ENCODE assay signal across 1 cellular context in the genomic region with DNA sequence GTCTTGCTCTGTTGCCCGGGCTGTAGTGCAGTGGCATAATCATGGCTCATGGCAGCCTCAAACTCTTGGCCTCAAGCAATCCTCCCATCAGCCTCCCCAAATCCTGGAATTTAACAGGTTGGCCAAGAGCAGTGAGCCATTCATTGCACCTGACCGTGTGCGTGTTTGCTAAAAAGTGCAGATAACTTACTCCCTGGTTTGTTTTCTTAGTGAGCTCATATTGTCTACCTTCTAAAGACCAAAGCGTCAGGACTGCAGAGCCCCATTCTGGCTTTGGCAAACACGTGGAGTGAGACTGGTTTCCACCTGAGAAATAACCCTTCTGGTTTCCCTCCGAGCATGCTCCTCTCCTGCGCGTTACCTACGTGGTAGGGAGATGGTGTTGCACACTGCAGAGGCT.
TF ChIP-seq lines count a peak whose summit lies in the region.

No MANE protein-coding gene starts in this region.

TF ChIP-seq in HepG2, 621 proteins besides CTCF, POLR2A, EP300 and RAD21 (continued from another document and continues in another):
- TF ChIP-seq MLXIP (CRISPR knock-in tag; IDR thresholded peaks at IDR 0.05; ENCODE audit: borderline replicate concordance): no peak
- TF ChIP-seq GATAD2A (CRISPR knock-in tag; IDR thresholded peaks at IDR 0.05): peak; percentile 55
- TF ChIP-seq ZNF773 (CRISPR knock-in tag; IDR thresholded peaks at IDR 0.05; ENCODE audit: borderline replicate concordance): no peak
- no peak for TF ChIP-seq ZNF569 (CRISPR knock-in tag; IDR thresholded peaks at IDR 0.05; ENCODE audit: borderline replicate concordance)
- TF ChIP-seq HCFC1 (IDR thresholded peaks at IDR 0.05; ENCODE audit: low read depth, low read length): no peak
- TF ChIP-seq HMGA1 (CRISPR knock-in tag; conservative IDR thresholded peaks at IDR 0.05): no peak
- TF ChIP-seq PTBP1 (IDR thresholded peaks at IDR 0.05; ENCODE audit: low read depth, low read length, poor library complexity, severe bottlenecking): no peak
- no peak for TF ChIP-seq KDM2A (CRISPR knock-in tag; IDR thresholded peaks at IDR 0.05; ENCODE audit: borderline replicate concordance, low read depth)
- TF ChIP-seq, protein P1, sequence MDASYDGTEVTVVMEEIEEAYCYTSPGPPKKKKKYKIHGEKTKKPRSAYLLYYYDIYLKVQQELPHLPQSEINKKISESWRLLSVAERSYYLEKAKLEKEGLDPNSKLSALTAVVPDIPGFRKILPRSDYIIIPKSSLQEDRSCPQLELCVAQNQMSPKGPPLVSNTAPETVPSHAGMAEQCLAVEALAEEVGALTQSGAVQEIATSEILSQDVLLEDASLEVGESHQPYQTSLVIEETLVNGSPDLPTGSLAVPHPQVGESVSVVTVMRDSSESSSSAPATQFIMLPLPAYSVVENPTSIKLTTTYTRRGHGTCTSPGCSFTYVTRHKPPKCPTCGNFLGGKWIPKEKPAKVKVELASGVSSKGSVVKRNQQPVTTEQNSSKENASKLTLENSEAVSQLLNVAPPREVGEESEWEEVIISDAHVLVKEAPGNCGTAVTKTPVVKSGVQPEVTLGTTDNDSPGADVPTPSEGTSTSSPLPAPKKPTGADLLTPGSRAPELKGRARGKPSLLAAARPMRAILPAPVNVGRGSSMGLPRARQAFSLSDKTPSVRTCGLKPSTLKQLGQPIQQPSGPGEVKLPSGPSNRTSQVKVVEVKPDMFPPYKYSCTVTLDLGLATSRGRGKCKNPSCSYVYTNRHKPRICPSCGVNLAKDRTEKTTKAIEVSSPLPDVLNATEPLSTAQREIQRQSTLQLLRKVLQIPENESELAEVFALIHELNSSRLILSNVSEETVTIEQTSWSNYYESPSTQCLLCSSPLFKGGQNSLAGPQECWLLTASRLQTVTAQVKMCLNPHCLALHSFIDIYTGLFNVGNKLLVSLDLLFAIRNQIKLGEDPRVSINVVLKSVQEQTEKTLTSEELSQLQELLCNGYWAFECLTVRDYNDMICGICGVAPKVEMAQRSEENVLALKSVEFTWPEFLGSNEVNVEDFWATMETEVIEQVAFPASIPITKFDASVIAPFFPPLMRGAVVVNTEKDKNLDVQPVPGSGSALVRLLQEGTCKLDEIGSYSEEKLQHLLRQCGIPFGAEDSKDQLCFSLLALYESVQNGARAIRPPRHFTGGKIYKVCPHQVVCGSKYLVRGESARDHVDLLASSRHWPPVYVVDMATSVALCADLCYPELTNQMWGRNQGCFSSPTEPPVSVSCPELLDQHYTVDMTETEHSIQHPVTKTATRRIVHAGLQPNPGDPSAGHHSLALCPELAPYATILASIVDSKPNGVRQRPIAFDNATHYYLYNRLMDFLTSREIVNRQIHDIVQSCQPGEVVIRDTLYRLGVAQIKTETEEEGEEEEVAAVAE (CRISPR knock-in tag; IDR thresholded peaks at IDR 0.05; ENCODE audit: borderline replicate concordance): no peak; the same call in 1 of the 2 replicates
- TF ChIP-seq RARG (CRISPR knock-in tag; IDR thresholded peaks at IDR 0.05; ENCODE audit: low read depth): no peak
- TF ChIP-seq ESRRA (CRISPR knock-in tag; IDR thresholded peaks at IDR 0.05; ENCODE audit: low read depth): 0 out of 2 replicates have a peak, but pooled peaks have one; percentile 34
- TF ChIP-seq, protein P2, sequence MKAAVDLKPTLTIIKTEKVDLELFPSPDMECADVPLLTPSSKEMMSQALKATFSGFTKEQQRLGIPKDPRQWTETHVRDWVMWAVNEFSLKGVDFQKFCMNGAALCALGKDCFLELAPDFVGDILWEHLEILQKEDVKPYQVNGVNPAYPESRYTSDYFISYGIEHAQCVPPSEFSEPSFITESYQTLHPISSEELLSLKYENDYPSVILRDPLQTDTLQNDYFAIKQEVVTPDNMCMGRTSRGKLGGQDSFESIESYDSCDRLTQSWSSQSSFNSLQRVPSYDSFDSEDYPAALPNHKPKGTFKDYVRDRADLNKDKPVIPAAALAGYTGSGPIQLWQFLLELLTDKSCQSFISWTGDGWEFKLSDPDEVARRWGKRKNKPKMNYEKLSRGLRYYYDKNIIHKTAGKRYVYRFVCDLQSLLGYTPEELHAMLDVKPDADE (CRISPR knock-in tag; IDR thresholded peaks at IDR 0.05): no peak
- no peak for TF ChIP-seq GATA4 (IDR thresholded peaks at IDR 0.05; ENCODE audit: borderline replicate concordance, low read depth)
- peak; percentile 71 for TF ChIP-seq ZNF792 (CRISPR knock-in tag; IDR thresholded peaks at IDR 0.05)
- TF ChIP-seq, protein P3, sequence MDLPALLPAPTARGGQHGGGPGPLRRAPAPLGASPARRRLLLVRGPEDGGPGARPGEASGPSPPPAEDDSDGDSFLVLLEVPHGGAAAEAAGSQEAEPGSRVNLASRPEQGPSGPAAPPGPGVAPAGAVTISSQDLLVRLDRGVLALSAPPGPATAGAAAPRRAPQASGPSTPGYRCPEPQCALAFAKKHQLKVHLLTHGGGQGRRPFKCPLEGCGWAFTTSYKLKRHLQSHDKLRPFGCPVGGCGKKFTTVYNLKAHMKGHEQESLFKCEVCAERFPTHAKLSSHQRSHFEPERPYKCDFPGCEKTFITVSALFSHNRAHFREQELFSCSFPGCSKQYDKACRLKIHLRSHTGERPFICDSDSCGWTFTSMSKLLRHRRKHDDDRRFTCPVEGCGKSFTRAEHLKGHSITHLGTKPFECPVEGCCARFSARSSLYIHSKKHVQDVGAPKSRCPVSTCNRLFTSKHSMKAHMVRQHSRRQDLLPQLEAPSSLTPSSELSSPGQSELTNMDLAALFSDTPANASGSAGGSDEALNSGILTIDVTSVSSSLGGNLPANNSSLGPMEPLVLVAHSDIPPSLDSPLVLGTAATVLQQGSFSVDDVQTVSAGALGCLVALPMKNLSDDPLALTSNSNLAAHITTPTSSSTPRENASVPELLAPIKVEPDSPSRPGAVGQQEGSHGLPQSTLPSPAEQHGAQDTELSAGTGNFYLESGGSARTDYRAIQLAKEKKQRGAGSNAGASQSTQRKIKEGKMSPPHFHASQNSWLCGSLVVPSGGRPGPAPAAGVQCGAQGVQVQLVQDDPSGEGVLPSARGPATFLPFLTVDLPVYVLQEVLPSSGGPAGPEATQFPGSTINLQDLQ (CRISPR knock-in tag; IDR thresholded peaks at IDR 0.05): no peak
- TF ChIP-seq FIP1L1 (IDR thresholded peaks at IDR 0.05; ENCODE audit: borderline replicate concordance, insufficient read depth, low read depth, low read length): no peak
- TF ChIP-seq MATR3 (CRISPR knock-in tag; IDR thresholded peaks at IDR 0.05): no peak
- peak; percentile 76; the same call in 1 of the 2 replicates for TF ChIP-seq YEATS2 (CRISPR knock-in tag; IDR thresholded peaks at IDR 0.05; ENCODE audit: borderline replicate concordance)
- 0 out of 2 replicates have a peak, but pooled peaks have one; percentile 36 for TF ChIP-seq MIER2 (CRISPR knock-in tag; IDR thresholded peaks at IDR 0.05)
- peak; percentile 81; the same call in 1 of the 2 replicates for TF ChIP-seq ZNF292 (CRISPR knock-in tag; IDR thresholded peaks at IDR 0.05; ENCODE audit: borderline replicate concordance, low read depth)
- TF ChIP-seq ERF (CRISPR knock-in tag; IDR thresholded peaks at IDR 0.05): peak; percentile 87
- no peak for TF ChIP-seq CAMTA2 (CRISPR knock-in tag; IDR thresholded peaks at IDR 0.05; ENCODE audit: borderline replicate concordance)
- TF ChIP-seq, protein P4, sequence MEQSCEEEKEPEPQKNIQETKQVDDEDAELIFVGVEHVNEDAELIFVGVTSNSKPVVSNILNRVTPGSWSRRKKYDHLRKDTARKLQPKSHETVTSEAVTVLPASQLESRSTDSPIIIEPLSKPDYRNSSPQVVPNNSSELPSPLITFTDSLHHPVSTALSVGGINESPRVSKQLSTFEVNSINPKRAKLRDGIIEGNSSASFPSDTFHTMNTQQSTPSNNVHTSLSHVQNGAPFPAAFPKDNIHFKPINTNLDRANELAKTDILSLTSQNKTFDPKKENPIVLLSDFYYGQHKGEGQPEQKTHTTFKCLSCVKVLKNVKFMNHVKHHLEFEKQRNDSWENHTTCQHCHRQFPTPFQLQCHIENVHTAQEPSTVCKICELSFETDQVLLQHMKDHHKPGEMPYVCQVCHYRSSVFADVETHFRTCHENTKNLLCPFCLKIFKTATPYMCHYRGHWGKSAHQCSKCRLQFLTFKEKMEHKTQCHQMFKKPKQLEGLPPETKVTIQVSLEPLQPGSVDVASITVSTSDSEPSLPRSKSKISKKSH (CRISPR knock-in tag; IDR thresholded peaks at IDR 0.05; ENCODE audit: borderline replicate concordance): no peak
- TF ChIP-seq ZNF674 (CRISPR knock-in tag; IDR thresholded peaks at IDR 0.05; ENCODE audit: low read depth): no peak
- TF ChIP-seq TCF7 (IDR thresholded peaks at IDR 0.05; ENCODE audit: low read depth): peak; percentile 26; the same call in 1 of the 2 replicates
- TF ChIP-seq, protein P5, sequence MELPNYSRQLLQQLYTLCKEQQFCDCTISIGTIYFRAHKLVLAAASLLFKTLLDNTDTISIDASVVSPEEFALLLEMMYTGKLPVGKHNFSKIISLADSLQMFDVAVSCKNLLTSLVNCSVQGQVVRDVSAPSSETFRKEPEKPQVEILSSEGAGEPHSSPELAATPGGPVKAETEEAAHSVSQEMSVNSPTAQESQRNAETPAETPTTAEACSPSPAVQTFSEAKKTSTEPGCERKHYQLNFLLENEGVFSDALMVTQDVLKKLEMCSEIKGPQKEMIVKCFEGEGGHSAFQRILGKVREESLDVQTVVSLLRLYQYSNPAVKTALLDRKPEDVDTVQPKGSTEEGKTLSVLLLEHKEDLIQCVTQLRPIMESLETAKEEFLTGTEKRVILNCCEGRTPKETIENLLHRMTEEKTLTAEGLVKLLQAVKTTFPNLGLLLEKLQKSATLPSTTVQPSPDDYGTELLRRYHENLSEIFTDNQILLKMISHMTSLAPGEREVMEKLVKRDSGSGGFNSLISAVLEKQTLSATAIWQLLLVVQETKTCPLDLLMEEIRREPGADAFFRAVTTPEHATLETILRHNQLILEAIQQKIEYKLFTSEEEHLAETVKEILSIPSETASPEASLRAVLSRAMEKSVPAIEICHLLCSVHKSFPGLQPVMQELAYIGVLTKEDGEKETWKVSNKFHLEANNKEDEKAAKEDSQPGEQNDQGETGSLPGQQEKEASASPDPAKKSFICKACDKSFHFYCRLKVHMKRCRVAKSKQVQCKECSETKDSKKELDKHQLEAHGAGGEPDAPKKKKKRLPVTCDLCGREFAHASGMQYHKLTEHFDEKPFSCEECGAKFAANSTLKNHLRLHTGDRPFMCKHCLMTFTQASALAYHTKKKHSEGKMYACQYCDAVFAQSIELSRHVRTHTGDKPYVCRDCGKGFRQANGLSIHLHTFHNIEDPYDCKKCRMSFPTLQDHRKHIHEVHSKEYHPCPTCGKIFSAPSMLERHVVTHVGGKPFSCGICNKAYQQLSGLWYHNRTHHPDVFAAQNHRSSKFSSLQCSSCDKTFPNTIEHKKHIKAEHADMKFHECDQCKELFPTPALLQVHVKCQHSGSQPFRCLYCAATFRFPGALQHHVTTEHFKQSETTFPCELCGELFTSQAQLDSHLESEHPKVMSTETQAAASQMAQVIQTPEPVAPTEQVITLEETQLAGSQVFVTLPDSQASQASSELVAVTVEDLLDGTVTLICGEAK (IDR thresholded peaks at IDR 0.05): no peak
- TF ChIP-seq, protein P5 (CRISPR knock-in tag; IDR thresholded peaks at IDR 0.05): peak; percentile 48; the same call in 1 of the 2 replicates
- peak; percentile 54; the same call in 1 of the 2 replicates for TF ChIP-seq ETV5 (CRISPR knock-in tag; IDR thresholded peaks at IDR 0.05; ENCODE audit: borderline replicate concordance)
- TF ChIP-seq, protein P6, sequence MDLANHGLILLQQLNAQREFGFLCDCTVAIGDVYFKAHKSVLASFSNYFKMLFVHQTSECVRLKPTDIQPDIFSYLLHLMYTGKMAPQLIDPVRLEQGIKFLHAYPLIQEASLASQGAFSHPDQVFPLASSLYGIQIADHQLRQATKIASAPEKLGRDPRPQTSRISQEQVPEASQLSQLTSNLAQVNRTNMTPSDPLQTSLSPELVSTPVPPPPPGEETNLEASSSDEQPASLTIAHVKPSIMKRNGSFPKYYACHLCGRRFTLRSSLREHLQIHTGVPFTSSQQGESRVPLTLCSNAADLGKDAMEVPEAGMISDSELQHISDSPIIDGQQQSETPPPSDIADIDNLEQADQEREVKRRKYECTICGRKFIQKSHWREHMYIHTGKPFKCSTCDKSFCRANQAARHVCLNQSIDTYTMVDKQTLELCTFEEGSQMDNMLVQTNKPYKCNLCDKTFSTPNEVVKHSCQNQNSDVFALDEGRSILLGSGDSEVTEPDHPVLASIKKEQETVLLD (CRISPR knock-in tag; IDR thresholded peaks at IDR 0.05; ENCODE audit: low read depth): no peak
- peak; percentile 87 for TF ChIP-seq ZNF430 (CRISPR knock-in tag; IDR thresholded peaks at IDR 0.05)
